In the genomic region with DNA sequence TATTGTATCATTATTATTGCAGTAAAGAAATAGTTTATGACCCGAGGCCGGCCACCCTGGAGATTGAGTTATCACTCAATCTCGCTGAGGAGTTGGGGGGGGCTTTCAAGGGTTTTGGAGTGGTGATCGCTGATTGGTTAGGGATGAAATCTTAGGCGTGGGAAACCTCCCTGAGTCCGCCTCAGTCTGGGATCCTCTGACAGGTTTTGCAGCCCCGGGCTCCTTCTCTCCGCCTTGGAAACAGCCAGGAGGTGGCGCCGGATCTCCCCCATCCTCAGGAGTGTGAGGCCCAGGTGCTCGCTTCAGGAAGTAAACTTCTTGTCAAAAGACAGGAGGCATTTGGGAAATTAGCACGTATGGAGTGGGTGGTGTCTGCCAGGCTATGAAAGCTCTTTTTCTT, we compare ENCODE assay signal across 8 cellular contexts. TPM values are rescaled to one million over a fixed set of nuclear protein-coding genes. Genes with fewer than 3 reads are reported as not detected.
DNase-seq lines count a peak whose midpoint lies in the region; FAIRE-seq and TF ChIP-seq lines count a peak whose summit lies in the region.

No MANE protein-coding gene starts in this region.

- peaks cover 3% of the 10 kb centered on the region for H3K9me3 Mint-ChIP-seq in mesothelial cell of epicardium

- no peak for FAIRE-seq in GM12891 (lab: Jason Lieb, UNC)

- no peak overlapping the region for H3K4me3 Mint-ChIP-seq in mesothelial cell of epicardium

- H3K4me1 Mint-ChIP-seq in mesothelial cell of epicardium, result peaks cover 5% of the 10 kb centered on the region

- no peak overlapping the region for H3K4me3 ChIP-seq in astrocyte of the cerebellum (ENCODE audit: low read depth, low read length)

- in situ Hi-C loops in astrocyte of the cerebellum (cut with HindIII; ENCODE audit: low sequenced_read_pairs), result no loop called here

- peak overlapping the region; percentile 7 for H3K27ac Mint-ChIP-seq in mesothelial cell of epicardium

- no peaks in the 10 kb centered on the region for H3K36me3 Mint-ChIP-seq in mesothelial cell of epicardium

- peaks cover 16% of the 10 kb centered on the region for H3K27me3 Mint-ChIP-seq in mesothelial cell of epicardium (ENCODE audit: low read depth)

- peak; percentile 8 for DNase-seq in activated naive CD4-positive, alpha-beta T cell treated with Interleukin-2 at 50 U/mL for 16 hours
- DNase-seq in activated naive CD4-positive, alpha-beta T cell treated with anti-CD3 and anti-CD28 coated beads, Interleukin-2, amount 50 U/mL, for 16 hours, result no peak
- DNase-seq in NCI-H2107 treated with DMSO at 0.1 percent for 48 hours (lab: John Stamatoyannopoulos, UW; ENCODE audit: unreplicated experiment), result peak; percentile 59
- no peak for DNase-seq in astrocyte of the cerebellum (ENCODE audit: low read depth)
- DNase-seq in mesothelial cell of epicardium (ENCODE audit: low spot score in 2 of 2, unreplicated experiment in 2 of 2), result peak; percentile 46 to 69
- no peak for DNase-seq in dedifferentiated amniotic fluid mesenchymal stem cell (ENCODE audit: extremely low spot score)
- DNase-seq in GM12891 (ENCODE audit: insufficient read length, low spot score), result no peak
- no peak for DNase-seq in activated effector memory CD4-positive, alpha-beta T cell treated with anti-CD3 and anti-CD28 coated beads, Interleukin-2, amount 50 U/mL, for 16 hours

- no peak for TF ChIP-seq POLR2A in GM12891 (IDR thresholded peaks at IDR 0.05; ENCODE audit: low read depth, low read length)

- TF ChIP-seq CTCF in astrocyte of the cerebellum (IDR thresholded peaks at IDR 0.05; ENCODE audit: low read depth, low read length, missing control alignments) (peak; percentile 58), mesothelial cell of epicardium (IDR thresholded peaks at IDR 0.05; ENCODE audit: unreplicated experiment) (no peak)

TF ChIP-seq in GM12891, 5 proteins besides CTCF, POLR2A, EP300 and RAD21:
- TF ChIP-seq POLR2AphosphoS5 (IDR thresholded peaks at IDR 0.05; ENCODE audit: low read depth, low read length), result no peak
- TF ChIP-seq PAX5 (IDR thresholded peaks at IDR 0.05; ENCODE audit: insufficient read depth, low read length, severe bottlenecking), result no peak
- TF ChIP-seq SPI1 (IDR thresholded peaks at IDR 0.05; ENCODE audit: low read depth, low read length), result no peak
- no peak for TF ChIP-seq TAF1 (IDR thresholded peaks at IDR 0.05; ENCODE audit: low read depth, low read length)
- no peak for TF ChIP-seq POU2F2 (IDR thresholded peaks at IDR 0.05; ENCODE audit: low read depth, low read length)

RNA-seq across cellular contexts. Expression of gene SEC61A1, which starts 41.1 kb away (rescaled TPM):
- 205 to 207 TPM (median 206 TPM) in 3 replicates for total RNA-seq in mesothelial cell of epicardium
- polyA plus RNA-seq in GM12891 (2012; ENCODE audit: low read depth, missing spikeins), result 78.0 TPM

Comparison
In these comparisons a context has a peak if more than half of its experiments do, and no peak if none do; other contexts are left out.
1. DNase-seq: peak in activated naive CD4-positive, alpha-beta T cell treated with Interleukin-2 at 50 U/mL for 16 hours (single experiment), NCI-H2107 treated with DMSO at 0.1 percent for 48 hours (single experiment) and mesothelial cell of epicardium (2 of 2); none in activated naive CD4-positive, alpha-beta T cell treated with anti-CD3 and anti-CD28 coated beads, Interleukin-2, amount 50 U/mL, for 16 hours (single experiment), astrocyte of the cerebellum (single experiment), dedifferentiated amniotic fluid mesenchymal stem cell (single experiment), GM12891 (single experiment) and activated effector memory CD4-positive, alpha-beta T cell treated with anti-CD3 and anti-CD28 coated beads, Interleukin-2, amount 50 U/mL, for 16 hours (single experiment).